Comparison of ENCODE assay signal across 6 cellular contexts in the genomic region with DNA sequence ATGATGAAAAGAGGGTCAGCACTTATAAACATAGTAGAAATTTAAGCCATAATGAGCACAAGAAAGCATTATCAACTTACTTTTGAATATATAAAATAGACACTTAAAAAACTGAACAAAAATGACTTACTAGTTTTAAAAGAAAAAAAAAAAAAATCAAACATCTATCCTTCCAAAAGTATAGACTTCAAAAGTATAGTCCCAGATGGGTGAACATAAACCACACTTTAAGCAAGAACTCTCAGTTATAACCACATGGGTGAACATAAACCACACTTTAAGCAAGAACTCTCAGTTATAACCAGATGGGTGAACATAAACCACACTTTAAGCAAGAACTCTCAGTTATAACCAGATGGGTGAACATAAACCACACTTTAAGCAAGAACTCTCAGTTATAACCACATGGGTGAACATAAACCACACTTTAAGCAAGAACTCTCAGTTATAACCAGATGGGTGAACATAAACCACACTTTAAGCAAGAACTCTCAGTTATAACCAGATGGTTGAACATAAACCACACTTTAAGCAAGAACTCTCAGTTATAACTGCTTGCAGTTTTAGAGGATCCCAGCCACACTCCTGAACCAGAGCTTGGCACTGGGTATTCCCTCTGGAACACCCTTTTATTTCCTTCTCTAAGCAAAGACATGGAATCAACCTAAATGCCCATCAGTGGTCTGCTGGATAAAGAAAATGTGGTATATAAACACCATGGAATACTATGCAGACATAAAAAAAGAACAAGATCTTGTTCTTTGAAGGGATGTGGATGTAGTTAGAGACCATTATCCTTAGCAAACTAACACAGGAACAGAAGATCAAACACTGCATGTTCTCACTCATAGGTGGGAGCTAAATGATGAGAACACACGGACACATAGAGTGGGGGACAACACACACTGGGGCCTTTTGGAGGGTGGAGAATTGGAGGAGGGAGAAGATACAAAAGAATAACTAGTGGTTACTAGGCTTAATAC.
DNase-seq lines count a peak whose midpoint lies in the region; ATAC-seq and FAIRE-seq lines count a peak whose summit lies in the region.
"Not testable (repeated sequence)": the region's sequence is repeated elsewhere in the genome, so short reads cannot be mapped to it uniquely, and the experiment has no call there.

No MANE protein-coding gene starts in this region.

- peak; percentile 96 for FAIRE-seq in RCC 7860 (lab: Jason Lieb, UNC)

- not testable (repeated sequence) for H3K27ac Mint-ChIP-seq in activated naive CD8-positive, alpha-beta T cell treated with anti-CD3 and anti-CD28 coated beads, Interleukin-2, amount 50 U/mL, for 24 hours; stimulated activated memory B cell treated with anti-CD40 and anti-IgM and Interleukin-4, amounts not matched to agents 10 μg/mL and 1 μg/mL and 100 μg/mL, for 72 hours

- H3K4me1 Mint-ChIP-seq in activated T-cell treated with anti-CD3 and anti-CD28 coated beads, Interleukin-2, amount 50 U/mL, for 4 hours (ENCODE audit: low read depth); activated naive CD8-positive, alpha-beta T cell treated with anti-CD3 and anti-CD28 coated beads, Interleukin-2, amount 50 U/mL, for 24 hours; stimulated activated memory B cell treated with anti-CD40 and anti-IgM and Interleukin-4, amounts not matched to agents 10 μg/mL and 1 μg/mL and 100 μg/mL, for 72 hours: not testable (repeated sequence)

- not testable (repeated sequence) for H3K9me3 Mint-ChIP-seq in activated T-cell treated with anti-CD3 and anti-CD28 coated beads, Interleukin-2, amount 50 U/mL, for 4 hours; activated naive CD8-positive, alpha-beta T cell treated with anti-CD3 and anti-CD28 coated beads, Interleukin-2, amount 50 U/mL, for 24 hours; stimulated activated memory B cell treated with anti-CD40 and anti-IgM and Interleukin-4, amounts not matched to agents 10 μg/mL and 1 μg/mL and 100 μg/mL, for 72 hours

- ATAC-seq in GM19395 (IDR thresholded peaks at IDR 0.05; ENCODE audit: unreplicated experiment) (peak; percentile 63), HG02981 (IDR thresholded peaks at IDR 0.05; ENCODE audit: unreplicated experiment) (peak; percentile 69)
- peak; percentile 48 to 75 for ATAC-seq in activated T-cell treated with anti-CD3 and anti-CD28 coated beads, Interleukin-2, amount 50 U/mL, for 4 hours
- ATAC-seq in activated naive CD8-positive, alpha-beta T cell treated with anti-CD3 and anti-CD28 coated beads, Interleukin-2, amount 50 U/mL, for 24 hours = peak; percentile 85
- ATAC-seq in stimulated activated memory B cell treated with anti-CD40 and anti-IgM and Interleukin-4, amounts not matched to agents 10 μg/mL and 1 μg/mL and 100 μg/mL, for 72 hours = peak; percentile 76

- H3K27me3 Mint-ChIP-seq in activated T-cell treated with anti-CD3 and anti-CD28 coated beads, Interleukin-2, amount 50 U/mL, for 4 hours (ENCODE audit: low read depth); activated naive CD8-positive, alpha-beta T cell treated with anti-CD3 and anti-CD28 coated beads, Interleukin-2, amount 50 U/mL, for 24 hours; stimulated activated memory B cell treated with anti-CD40 and anti-IgM and Interleukin-4, amounts not matched to agents 10 μg/mL and 1 μg/mL and 100 μg/mL, for 72 hours: not testable (repeated sequence)

- not testable (repeated sequence) for DNase-seq in RCC 7860 (ENCODE audit: low spot score); activated T-cell treated with anti-CD3 and anti-CD28 coated beads, Interleukin-2, amount 50 U/mL, for 4 hours; activated naive CD8-positive, alpha-beta T cell treated with anti-CD3 and anti-CD28 coated beads, Interleukin-2, amount 50 U/mL, for 24 hours

- not testable (repeated sequence) for H3K36me3 Mint-ChIP-seq in activated T-cell treated with anti-CD3 and anti-CD28 coated beads, Interleukin-2, amount 50 U/mL, for 4 hours (ENCODE audit: insufficient read depth); activated naive CD8-positive, alpha-beta T cell treated with anti-CD3 and anti-CD28 coated beads, Interleukin-2, amount 50 U/mL, for 24 hours (ENCODE audit: low read depth); stimulated activated memory B cell treated with anti-CD40 and anti-IgM and Interleukin-4, amounts not matched to agents 10 μg/mL and 1 μg/mL and 100 μg/mL, for 72 hours

- not testable (repeated sequence) for H3K4me3 Mint-ChIP-seq in activated T-cell treated with anti-CD3 and anti-CD28 coated beads, Interleukin-2, amount 50 U/mL, for 4 hours; activated naive CD8-positive, alpha-beta T cell treated with anti-CD3 and anti-CD28 coated beads, Interleukin-2, amount 50 U/mL, for 24 hours; stimulated activated memory B cell treated with anti-CD40 and anti-IgM and Interleukin-4, amounts not matched to agents 10 μg/mL and 1 μg/mL and 100 μg/mL, for 72 hours
